In genomic region chr7:24010495-24010894, GRCh38 we compare ENCODE assay signal across 26 cellular contexts.
"Had no signal": no experiment of that assay in that cellular context is flagged by ENCODE, and none has a peak within 500 bp of the region (broad histone marks: within the 10 kb centered on the region; RNA-seq: fewer than 3 reads in every experiment).

No MANE protein-coding gene starts in this region.

- H3K4me3 ChIP-seq: stomach, suprapubic skin, testis, thoracic aorta, thyroid gland, tibial artery, tibial nerve, transverse colon, upper lobe of left lung, upper lobe of right lung, uterus, vagina had no signal

- H3K27ac ChIP-seq: stomach, suprapubic skin, testis, thoracic aorta, thyroid gland, tibial artery, tibial nerve, transverse colon, upper lobe of left lung, upper lobe of right lung, uterus, vagina had no signal

- DNase-seq: stimulated activated CD4-positive, alpha-beta T cell treated with anti-CD3 and anti-CD28 coated beads, Interleukin-2, amount 100 ng/mL, for 48 hours; stimulated activated CD4-positive, alpha-beta T cell treated with anti-CD3 and anti-CD28 coated beads, Interleukin-4, amount 100 ng/mL, for 1 hour; stimulated activated CD4-positive, alpha-beta T cell treated with anti-CD3 and anti-CD28 coated beads, Interleukin-4, amount 100 ng/mL, for 24 hours; stimulated activated CD4-positive, alpha-beta T cell treated with anti-CD3 and anti-CD28 coated beads, Interleukin-4, amount 100 ng/mL, for 4 hours; stimulated activated CD8-positive, alpha-beta memory T cell treated with anti-CD3 and anti-CD28 coated beads, Interleukin-4, amount 100 ng/mL, for 48 hours; stimulated activated naive B cell treated with anti-CD40 and anti-IgM and Interleukin-4, amounts not matched to agents 10 μg/mL and 1 μg/mL and 100 μg/mL, for 72 hours; stimulated activated naive CD4-positive, alpha-beta T cell; stimulated activated naive CD4-positive, alpha-beta T cell treated with Interleukin-2 at 50 U/mL for 16 hours; stimulated activated naive CD8-positive, alpha-beta T cell treated with anti-CD3 and anti-CD28 coated beads, Interleukin-15, amount 100 ng/mL, for 72 hours; stimulated activated naive CD8-positive, alpha-beta T cell treated with anti-CD3 and anti-CD28 coated beads, Interleukin-15, Interleukin-2, amounts not matched to agents 100 U/mL and 50 U/mL, for 24 hours; stomach; substantia nigra; testis; thyroid gland; tibial artery; transverse colon; trophoblast cell; upper lobe of left lung; upper lobe of right lung; uterus had no signal

- ATAC-seq: stimulated activated effector memory CD8-positive, alpha-beta T cell treated with anti-CD3 and anti-CD28 coated beads, Interleukin-12 subunit alpha, Interleukin-12 subunit beta, amount 100 ng/mL, for 72 hours; stimulated activated memory B cell treated with anti-CD40 and anti-IgM and Interleukin-4, amounts not matched to agents 10 μg/mL and 1 μg/mL and 100 μg/mL, for 72 hours; stimulated activated naive B cell treated with anti-CD40 and anti-IgM and Interleukin-4, amounts not matched to agents 10 μg/mL and 1 μg/mL and 100 μg/mL, for 72 hours; stimulated activated naive CD8-positive, alpha-beta T cell treated with anti-CD3 and anti-CD28 coated beads, Interleukin-15, amount 100 ng/mL, for 72 hours; stimulated activated naive CD8-positive, alpha-beta T cell treated with anti-CD3 and anti-CD28 coated beads, Interleukin-15, Interleukin-2, amounts not matched to agents 100 U/mL and 50 U/mL, for 24 hours; upper lobe of right lung had no signal
